17 cellular contexts compared by ENCODE assay signal in genomic region chr15:20272422-20273184, GRCh38.
DNase-seq lines count a peak whose midpoint lies in the region; ATAC-seq lines count a peak whose summit lies in the region.
"Had no signal": no experiment of that assay in that cellular context is flagged by ENCODE, and none has a peak within 500 bp of the region (broad histone marks: within the 10 kb centered on the region; RNA-seq: fewer than 3 reads in every experiment).

No MANE protein-coding gene starts in this region.

- H3K4me1 ChIP-seq in NT2/D1 (ENCODE audit: insufficient read depth, insufficient read length), result peaks cover 9% of the 10 kb centered on the region
- H3K4me1 ChIP-seq in neuronal stem cell (ENCODE audit: control insufficient read depth in 2 of 2, insufficient read depth in 1 of 2, low read depth in 1 of 2, low read length in 2 of 2), result peaks cover 0 to 4% of the 10 kb centered on the region in 2 donors

- no peak overlapping the region for H3K4ac ChIP-seq in neuronal stem cell (ENCODE audit: low read length)

- H2BK120ac ChIP-seq in neuronal stem cell (ENCODE audit: low read depth, low read length), result no peak overlapping the region

- peak; percentile 53 for DNase-seq in ELF-1 (ENCODE audit: low read depth, low spot score)
- DNase-seq in NT2/D1 (ENCODE audit: low read depth, low spot score), result peak; percentile 73
- peak; percentile 50 for DNase-seq in iPS DF 19.7 (ENCODE audit: low read depth, low spot score)
- no peak for DNase-seq in neuronal stem cell (ENCODE audit: low spot score)
- DNase-seq in hippocampal formation (lab: John Stamatoyannopoulos, UW), result no peak
- DNase-seq in NK-92 (lab: John Stamatoyannopoulos, UW; ENCODE audit: unreplicated experiment), result no peak
- no peak for DNase-seq in activated CD4-positive, CD25-positive, alpha-beta regulatory T cell (lab: John Stamatoyannopoulos, UW)
- DNase-seq: C1 segment of cervical spinal cord, DMS 273 treated with DMSO at 0.1 percent for 48 hours, H9, KBM-7, NCI-H146, NCI-H2081 treated with DMSO at 0.1 percent for 48 hours, NCI-H226, NCI-H69, PC-3 had no signal

- no peak overlapping the region for H2AK5ac ChIP-seq in neuronal stem cell (ENCODE audit: low read depth, low read length)

- H3K36me3 ChIP-seq in NT2/D1 (ENCODE audit: insufficient read depth, insufficient read length, low read length) (no peaks in the 10 kb centered on the region), neuronal stem cell (replicated peaks in 1 of 2; ENCODE audit: control insufficient read depth in 2 of 2, insufficient read depth in 2 of 2, low read length in 2 of 2) (no peaks in the 10 kb centered on the region)

- no peak for ATAC-seq in HG03432 (IDR thresholded peaks at IDR 0.05; ENCODE audit: unreplicated experiment)
- ATAC-seq: PC-3 had no signal

- H2BK15ac ChIP-seq in neuronal stem cell (ENCODE audit: low read length), result no peak overlapping the region

- H3K23ac ChIP-seq in neuronal stem cell (ENCODE audit: low read depth, low read length, poor library complexity), result peak overlapping the region; percentile 85

- peaks cover 17% of the 10 kb centered on the region for H3K27me3 ChIP-seq in NT2/D1 (ENCODE audit: insufficient read depth, insufficient read length)
- H3K27me3 ChIP-seq in neuronal stem cell (ENCODE audit: control insufficient read depth in 3 of 3, insufficient read depth in 3 of 3, low read depth in 1 of 3, low read length in 3 of 3), result no peaks in the 10 kb centered on the region

- H3K18ac ChIP-seq in neuronal stem cell (ENCODE audit: low read length), result peak overlapping the region; percentile 38

- H3K9ac ChIP-seq in NT2/D1 (ENCODE audit: insufficient read length, low read depth) (no peak overlapping the region), neuronal stem cell (ENCODE audit: low read depth, low read length, poor library complexity) (no peak overlapping the region)

- no CpG with 5 or more reads among the region's 14 CpGs for WGBS in neuronal stem cell (ENCODE audit: extremely low coverage in 2 of 2, insufficient read length in 2 of 2, insufficient replicate concordance in 1 of 2), 2 donors

- no peak overlapping the region for H2BK5ac ChIP-seq in neuronal stem cell (ENCODE audit: low read length)

- H4K91ac ChIP-seq in neuronal stem cell (ENCODE audit: low read depth, low read length, poor library complexity), result no peak overlapping the region

- H3K4me2 ChIP-seq in neuronal stem cell (ENCODE audit: insufficient read depth, low read length, poor library complexity, severe bottlenecking), result no peak overlapping the region

- no peak overlapping the region for H4K8ac ChIP-seq in neuronal stem cell (ENCODE audit: low read depth, low read length)

- no peak overlapping the region for H3K27ac ChIP-seq in neuronal stem cell (replicated peaks; ENCODE audit: low read length)

- no peak overlapping the region for H3K4me3 ChIP-seq in NT2/D1 (ENCODE audit: insufficient read length, low read depth)
- H3K4me3 ChIP-seq in neuronal stem cell (ENCODE audit: low read length in 2 of 2), result no peak overlapping the region

- H2AFZ ChIP-seq in neuronal stem cell (ENCODE audit: low read length), result no peak overlapping the region

- no peaks in the 10 kb centered on the region for H3K79me1 ChIP-seq in neuronal stem cell (ENCODE audit: low read depth, low read length)

- H3K14ac ChIP-seq in neuronal stem cell (ENCODE audit: low read length), result no peak overlapping the region

- no peaks in the 10 kb centered on the region for H3K9me3 ChIP-seq in NT2/D1 (ENCODE audit: insufficient read depth, low read length)
- peaks cover 0 to 17% of the 10 kb centered on the region in 2 donors for H3K9me3 ChIP-seq in neuronal stem cell (replicated peaks in 1 of 2; ENCODE audit: control insufficient read depth in 2 of 2, insufficient read depth in 1 of 2, low read depth in 1 of 2, low read length in 2 of 2)

- no peak overlapping the region for H2BK12ac ChIP-seq in neuronal stem cell (ENCODE audit: low read length)

Comparison
In these comparisons a context has a peak if more than half of its experiments do, and no peak if none do; other contexts are left out.
1. DNase-seq: peak in ELF-1 (single experiment), NT2/D1 (single experiment) and iPS DF 19.7 (single experiment); none in neuronal stem cell (single experiment), hippocampal formation (0 of 2), NK-92 (single experiment) and activated CD4-positive, CD25-positive, alpha-beta regulatory T cell (0 of 4).